In the genomic region with DNA sequence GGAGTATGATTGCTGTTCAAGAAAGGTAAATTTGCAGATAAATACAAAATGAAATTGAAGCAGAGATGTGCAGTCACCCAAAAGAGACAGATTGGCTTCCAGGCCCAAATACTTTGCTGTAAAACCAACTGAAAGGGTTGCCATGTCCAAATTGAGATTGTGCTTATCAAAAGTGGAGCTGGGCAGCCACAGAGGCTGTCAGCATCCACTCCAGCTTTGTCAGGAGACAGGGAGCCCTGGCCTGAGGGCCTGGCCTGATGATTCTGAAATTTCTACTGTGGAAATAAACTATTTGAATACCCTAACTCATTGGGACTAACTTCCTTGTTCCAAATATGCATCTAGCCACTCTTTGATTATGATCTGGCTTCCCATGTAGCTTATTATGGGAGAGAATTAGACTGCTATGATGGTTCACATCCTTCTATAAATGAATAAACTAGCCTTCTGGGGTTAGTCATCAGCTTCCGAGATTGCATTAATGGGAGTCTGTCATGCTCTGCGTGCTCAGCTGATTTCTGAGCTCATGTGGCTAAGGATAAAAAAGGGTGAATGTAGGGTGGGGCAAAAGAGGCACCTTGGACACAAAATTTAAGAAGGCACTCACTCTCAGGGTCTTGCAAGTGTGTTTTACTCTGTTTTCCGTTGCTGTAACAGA, we compare ENCODE assay signal across 26 cellular contexts. TPM values are rescaled to one million over a fixed set of nuclear protein-coding genes. Genes with fewer than 3 reads are reported as not detected.
A peak's percentile ranks its signal among the peaks of the same experiment; 100 is the strongest.
DNase-seq lines count a peak whose midpoint lies in the region; ATAC-seq, FAIRE-seq and TF ChIP-seq lines count a peak whose summit lies in the region.
"Had no signal": no experiment of that assay in that cellular context is flagged by ENCODE, and none has a peak within 500 bp of the region (broad histone marks: within the 10 kb centered on the region; RNA-seq: fewer than 3 reads in every experiment).

No MANE protein-coding gene starts in this region.

- no peak for FAIRE-seq in small intestine (lab: Jason Lieb, UNC)
- FAIRE-seq: A204.1, kidney had no signal

- H3K4me3 ChIP-seq in cardiac muscle cell (no peak overlapping the region), right cardiac atrium (ENCODE audit: low read length) (no peak overlapping the region), fibroblast of the aortic adventitia (ENCODE audit: low read depth, low read length) (no peak overlapping the region), small intestine (ENCODE audit: low read depth in 1 of 2, low read length in 2 of 2) (no peak overlapping the region)
- H3K4me3 ChIP-seq: neural progenitor cell, thyroid gland had no signal

- DNase-seq in cardiac muscle cell (ENCODE audit: low read depth in 1 of 2, low spot score in 1 of 2) (peak; percentile 25 to 54), right cardiac atrium (no peak), SK-MEL-5 (ENCODE audit: low read depth, low spot score) (peak; percentile 55), fibroblast of the aortic adventitia (ENCODE audit: low read depth) (peak; percentile 49), small intestine (peak; percentile 85), AG08396 (ENCODE audit: low spot score) (no peak), midbrain (lab: John Stamatoyannopoulos, UW) (no peak), NCI-H774 (lab: John Stamatoyannopoulos, UW) (no peak)
- DNase-seq: activated CD8-positive, alpha-beta memory T cell treated with anti-CD3 and anti-CD28 coated beads for 24 hours; activated naive CD8-positive, alpha-beta T cell treated with anti-CD3 and anti-CD28 coated beads for 36 hours; activated T-cell treated with anti-CD3 and anti-CD28 coated beads, Interleukin-2, amount 50 U/mL, for 72 hours; brain microvascular endothelial cell; GOT3; hippocampal formation; KBM-7; kidney; NCI-H2029; NCI-H446 treated with DMSO at 0.1 percent for 48 hours; SIG-M5; stimulated activated CD4-positive, alpha-beta T cell treated with anti-CD3 and anti-CD28 coated beads, Interleukin-15, amount 100 ng/mL, for 24 hours; thyroid gland had no signal

- intact Hi-C loops in right cardiac atrium (cut with DNase I): no loop called here

- ATAC-seq in right cardiac atrium: no peak
- ATAC-seq: activated T-cell treated with anti-CD3 and anti-CD28 coated beads, Interleukin-2, amount 50 U/mL, for 72 hours; stimulated activated effector memory CD8-positive, alpha-beta T cell treated with anti-CD3 and anti-CD28 coated beads, Interleukin-12 subunit alpha, Interleukin-12 subunit beta, amount 100 ng/mL, for 72 hours had no signal

- in situ Hi-C loops in SK-MEL-5 (cut with HindIII; ENCODE audit: low pct_unique_long_range_greater_than_20kb, low sequenced_read_pairs): no loop called here

- H3K4me1 ChIP-seq in cardiac muscle cell (ENCODE audit: low read depth) (peaks cover 34% of the 10 kb centered on the region), right cardiac atrium (ENCODE audit: control insufficient read depth, insufficient read depth, low read length) (no peaks in the 10 kb centered on the region), small intestine (ENCODE audit: control insufficient read depth in 2 of 2, insufficient read depth in 1 of 2, low read depth in 1 of 2, low read length in 1 of 2) (peaks cover 3 to 4% of the 10 kb centered on the region in 2 donors)
- H3K4me1 ChIP-seq: neural progenitor cell, thyroid gland had no signal

- TF ChIP-seq CTCF in cardiac muscle cell (IDR thresholded peaks at IDR 0.05; ENCODE audit: low read depth, low read length): no peak
- TF ChIP-seq CTCF in fibroblast of the aortic adventitia (IDR thresholded peaks at IDR 0.05; ENCODE audit: insufficient read depth, low read length): no peak

- no peaks in the 10 kb centered on the region for H3K9me3 ChIP-seq in cardiac muscle cell (ENCODE audit: low read depth)
- no peaks in the 10 kb centered on the region for H3K9me3 ChIP-seq in right cardiac atrium (ENCODE audit: control insufficient read depth, low read length)
- no peaks in the 10 kb centered on the region for H3K9me3 ChIP-seq in small intestine (ENCODE audit: control insufficient read depth, low read depth)
- H3K9me3 ChIP-seq: thyroid gland had no signal

- peak overlapping the region; percentile 71 for H3K27ac ChIP-seq in cardiac muscle cell
- H3K27ac ChIP-seq in right cardiac atrium (ENCODE audit: low read length): no peak overlapping the region
- H3K27ac ChIP-seq in small intestine (ENCODE audit: low read depth in 1 of 2, low read length in 1 of 2): peak overlapping the region; percentile 76 to 94
- H3K27ac ChIP-seq: brain microvascular endothelial cell, neural progenitor cell, thyroid gland had no signal

- 60% methylated on average over 3 of the region's 3 CpGs for WGBS in right cardiac atrium
- 24 to 43% (median 40%) methylated on average over 3 of the region's 3 CpGs for WGBS in small intestine, 3 donors

- H3K27me3 ChIP-seq in cardiac muscle cell (no peaks in the 10 kb centered on the region), right cardiac atrium (ENCODE audit: control insufficient read depth, insufficient read depth) (no peaks in the 10 kb centered on the region), small intestine (ENCODE audit: control insufficient read depth in 2 of 2, insufficient read depth in 2 of 2, low read length in 2 of 2) (no peaks in the 10 kb centered on the region)
- H3K27me3 ChIP-seq: brain microvascular endothelial cell, neural progenitor cell, thyroid gland had no signal

- H3K36me3 ChIP-seq in cardiac muscle cell: no peaks in the 10 kb centered on the region
- H3K36me3 ChIP-seq in small intestine (ENCODE audit: control insufficient read depth in 2 of 2, insufficient read depth in 2 of 2, low read length in 2 of 2): no peaks in the 10 kb centered on the region
- H3K36me3 ChIP-seq: brain microvascular endothelial cell, neural progenitor cell, thyroid gland had no signal

RNA-seq across cellular contexts. Expression of a gene that starts 48.2 kb away (rescaled TPM):
- 0.60 and 1.0 TPM in 2 replicates for total RNA-seq in cardiac muscle cell
- polyA plus RNA-seq in cardiac muscle cell: 1.7 and 1.8 TPM in 2 replicates
- under 1 TPM in 2 of 4 donors, not detected in 2; 0.11 to 0.89 TPM for total RNA-seq in right cardiac atrium
- polyA plus RNA-seq in right cardiac atrium: not detected
- not detected in 2 replicates for total RNA-seq in SK-MEL-5 (2014; rRNA removed; shearing (Covaris generic))
- not detected in 2 replicates for polyA plus RNA-seq in SK-MEL-5 (2015; cell fraction: cytosol; rRNA removed)
- not detected in 2 replicates for polyA plus RNA-seq in SK-MEL-5 (2015; cell fraction: nucleus; rRNA removed)
- total RNA-seq in fibroblast of the aortic adventitia (ENCODE audit: low replicate concordance): not detected in 2 replicates
- polyA plus RNA-seq in small intestine: 10 to 100 TPM in 1 of 3 donors, 1 to 10 TPM in 2; 1.9 to 28.6 (median 3.1) TPM
- total RNA-seq: activated naive CD8-positive, alpha-beta T cell treated with anti-CD3 and anti-CD28 coated beads for 36 hours; activated T-cell treated with anti-CD3 and anti-CD28 coated beads, Interleukin-2, amount 50 U/mL, for 72 hours; T-helper 2 cell treated with Interferon-gamma antibody and Interleukin-4, amounts not matched to agents 100 ng/mL and 5 ng/mL, for 36 hours had no signal
- polyA plus RNA-seq: CD14-positive monocyte had no signal

Comparison
In these comparisons a context has a peak if more than half of its experiments do, and no peak if none do; other contexts are left out.
1. DNase-seq: peak in cardiac muscle cell (2 of 2), SK-MEL-5 (single experiment), fibroblast of the aortic adventitia (single experiment) and small intestine (single experiment); none in right cardiac atrium (0 of 3), AG08396 (single experiment), midbrain (single experiment) and NCI-H774 (single experiment).